In the genomic region with DNA sequence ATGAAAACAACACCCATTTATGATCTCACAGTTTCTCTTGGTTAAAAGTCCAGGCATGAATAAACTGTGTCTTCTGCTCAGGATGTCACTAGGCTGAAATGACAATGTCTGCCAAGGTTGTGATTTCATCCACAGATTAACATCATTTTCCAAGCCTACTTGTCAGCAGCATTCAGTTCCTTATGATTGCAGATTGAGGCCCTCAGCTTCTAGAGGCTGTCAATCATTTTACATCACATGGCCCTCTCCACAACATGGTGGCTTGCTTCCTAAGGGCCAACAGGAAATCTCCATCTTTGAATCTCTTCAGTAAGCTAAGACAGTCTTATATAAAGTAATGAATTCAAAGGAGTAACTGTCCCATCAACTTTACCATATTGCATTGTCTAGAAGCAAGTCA, we compare ENCODE assay signal across 8 cellular contexts.
"Had no signal": no experiment of that assay in that cellular context is flagged by ENCODE, and none has a peak within 500 bp of the region (broad histone marks: within the 10 kb centered on the region; RNA-seq: fewer than 3 reads in every experiment).

No MANE protein-coding gene starts in this region.

- FAIRE-seq: G401.6, GM12878, GM12891, GM12892, GM18507, GM19239 had no signal

- ATAC-seq: GM12878 had no signal

- H3K4me3 ChIP-seq: GM12878 had no signal

- DNase-seq: GDM1, GF-D8 had no signal
